Comparison of ENCODE assay signal across 21 cellular contexts in genomic region chr11:43399983-43400630, GRCh38. TPM values are rescaled to one million over a fixed set of nuclear protein-coding genes. Genes with fewer than 3 reads are reported as not detected.
DNase-seq lines count a peak whose midpoint lies in the region; ATAC-seq, FAIRE-seq and TF ChIP-seq lines count a peak whose summit lies in the region.
"Had no signal": no experiment of that assay in that cellular context is flagged by ENCODE, and none has a peak within 500 bp of the region (broad histone marks: within the 10 kb centered on the region; RNA-seq: fewer than 3 reads in every experiment).

No MANE protein-coding gene starts in this region.

- H3K36me3 Mint-ChIP-seq in activated CD8-positive, alpha-beta memory T cell treated with anti-CD3 and anti-CD28 coated beads, Interleukin-2, amount 10 ng/mL, durations not matched to agents 7 days and 5 days = peaks cover 73% of the 10 kb centered on the region
- H3K36me3 Mint-ChIP-seq in activated naive CD8-positive, alpha-beta T cell treated with anti-CD3 and anti-CD28 coated beads for 36 hours = peaks cover 60% of the 10 kb centered on the region
- H3K36me3 Mint-ChIP-seq in CD14-positive monocyte = peaks cover 87 to 90% of the 10 kb centered on the region in 2 donors

- no peaks in the 10 kb centered on the region for H3K9me3 Mint-ChIP-seq in activated CD8-positive, alpha-beta memory T cell treated with anti-CD3 and anti-CD28 coated beads, Interleukin-2, amount 10 ng/mL, durations not matched to agents 7 days and 5 days (ENCODE audit: low read depth)
- no peaks in the 10 kb centered on the region for H3K9me3 Mint-ChIP-seq in activated naive CD8-positive, alpha-beta T cell treated with anti-CD3 and anti-CD28 coated beads for 36 hours
- no peaks in the 10 kb centered on the region for H3K9me3 Mint-ChIP-seq in CD14-positive monocyte
- H3K9me3 Mint-ChIP-seq: activated B cell treated with CpG ODN at 0.5 μM for 24 hours, brain, immature natural killer cell had no signal

- peaks cover 53% of the 10 kb centered on the region for H3K4me1 Mint-ChIP-seq in activated CD8-positive, alpha-beta memory T cell treated with anti-CD3 and anti-CD28 coated beads, Interleukin-2, amount 10 ng/mL, durations not matched to agents 7 days and 5 days
- H3K4me1 Mint-ChIP-seq in activated naive CD8-positive, alpha-beta T cell treated with anti-CD3 and anti-CD28 coated beads for 36 hours = peaks cover 30% of the 10 kb centered on the region
- H3K4me1 Mint-ChIP-seq in CD14-positive monocyte = no peaks in the 10 kb centered on the region
- H3K4me1 Mint-ChIP-seq: activated B cell treated with CpG ODN at 0.5 μM for 24 hours, brain, immature natural killer cell had no signal

- H3K27me3 ChIP-seq in HUES48 (ENCODE audit: control insufficient read depth, insufficient read depth, low read length) = no peaks in the 10 kb centered on the region
- H3K27me3 ChIP-seq: colonic mucosa, heart left ventricle, testis had no signal

- H3K27ac Mint-ChIP-seq in activated CD8-positive, alpha-beta memory T cell treated with anti-CD3 and anti-CD28 coated beads, Interleukin-2, amount 10 ng/mL, durations not matched to agents 7 days and 5 days = peak overlapping the region; percentile 64
- H3K27ac Mint-ChIP-seq in activated naive CD8-positive, alpha-beta T cell treated with anti-CD3 and anti-CD28 coated beads for 36 hours = peak overlapping the region; percentile 15
- H3K27ac Mint-ChIP-seq in CD14-positive monocyte = peak overlapping the region in 1 of 7 donors; percentile 40
- H3K27ac Mint-ChIP-seq: activated B cell treated with CpG ODN at 0.5 μM for 24 hours, brain had no signal

- peaks cover 15% of the 10 kb centered on the region for H3K4me1 ChIP-seq in HUES48 (ENCODE audit: control insufficient read depth, insufficient read depth, low read length)
- H3K4me1 ChIP-seq: colonic mucosa, heart left ventricle, prostate gland, testis had no signal

- intact Hi-C loops in CD14-positive monocyte (cut with micrococcal nuclease) = loop anchor here in 1 of 2 donors (10.0 kb wide), 1 partner anchor 75 kb away; no protein-coding TSS in a partner anchor

- H3K4me3 ChIP-seq in HUES48 (ENCODE audit: low read depth, low read length) = no peak overlapping the region
- H3K4me3 ChIP-seq: colonic mucosa, heart left ventricle, prostate gland, SK-N-MC, skin epidermis, testis had no signal

- peak overlapping the region; percentile 47 for H3K27ac ChIP-seq in HUES48 (ENCODE audit: low read depth, low read length)
- H3K27ac ChIP-seq: colonic mucosa, heart left ventricle, prostate gland, SK-N-MC, skin epidermis, testis had no signal

- H3K27me3 Mint-ChIP-seq in activated CD8-positive, alpha-beta memory T cell treated with anti-CD3 and anti-CD28 coated beads, Interleukin-2, amount 10 ng/mL, durations not matched to agents 7 days and 5 days = no peaks in the 10 kb centered on the region
- H3K27me3 Mint-ChIP-seq in activated naive CD8-positive, alpha-beta T cell treated with anti-CD3 and anti-CD28 coated beads for 36 hours = no peaks in the 10 kb centered on the region
- H3K27me3 Mint-ChIP-seq in CD14-positive monocyte (ENCODE audit: low read depth in 3 of 3) = no peaks in the 10 kb centered on the region
- H3K27me3 Mint-ChIP-seq: activated B cell treated with CpG ODN at 0.5 μM for 24 hours, brain had no signal

- no peak for TF ChIP-seq CTCF in CD14-positive monocyte (IDR thresholded peaks at IDR 0.05)

- H3K4me3 Mint-ChIP-seq in activated CD8-positive, alpha-beta memory T cell treated with anti-CD3 and anti-CD28 coated beads, Interleukin-2, amount 10 ng/mL, durations not matched to agents 7 days and 5 days = no peak overlapping the region
- no peak overlapping the region for H3K4me3 Mint-ChIP-seq in activated naive CD8-positive, alpha-beta T cell treated with anti-CD3 and anti-CD28 coated beads for 36 hours
- no peak overlapping the region for H3K4me3 Mint-ChIP-seq in CD14-positive monocyte
- H3K4me3 Mint-ChIP-seq: activated B cell treated with CpG ODN at 0.5 μM for 24 hours, brain, immature natural killer cell had no signal

- peak; percentile 43 for DNase-seq in activated CD8-positive, alpha-beta memory T cell treated with anti-CD3 and anti-CD28 coated beads, Interleukin-2, amount 10 ng/mL, durations not matched to agents 7 days and 5 days
- DNase-seq in activated CD8-positive, alpha-beta memory T cell treated with anti-CD3 and anti-CD28 coated beads for 24 hours = no peak
- DNase-seq in activated naive CD8-positive, alpha-beta T cell treated with anti-CD3 and anti-CD28 coated beads for 36 hours = no peak
- DNase-seq in CD14-positive monocyte (ENCODE audit: low spot score) (no peak), C1 segment of cervical spinal cord (lab: John Stamatoyannopoulos, UW) (no peak)
- DNase-seq: activated B cell treated with CpG ODN at 0.5 μM for 24 hours; activated CD8-positive, alpha-beta memory T cell treated with anti-CD3 and anti-CD28 coated beads, Interleukin-2, amount 50 U/mL, for 4 hours; activated naive CD4-positive, alpha-beta T cell; colonic mucosa; heart left ventricle; immature natural killer cell; T-helper 2 cell; testis had no signal

- no peak overlapping the region for H3K9ac ChIP-seq in HUES48 (ENCODE audit: low read depth, low read length)

- peak; percentile 60 for FAIRE-seq in islet of Langerhans (lab: Jason Lieb, UNC)
- FAIRE-seq: D721Med had no signal

- H3K9me3 ChIP-seq in HUES48 (ENCODE audit: control insufficient read depth, insufficient read depth, low read length) = no peaks in the 10 kb centered on the region
- H3K9me3 ChIP-seq: colonic mucosa, heart left ventricle, prostate gland, testis had no signal

- ATAC-seq in activated CD8-positive, alpha-beta memory T cell treated with anti-CD3 and anti-CD28 coated beads, Interleukin-2, amount 10 ng/mL, durations not matched to agents 7 days and 5 days = peak; percentile 56
- ATAC-seq in GM19328 (IDR thresholded peaks at IDR 0.05; ENCODE audit: unreplicated experiment) = no peak
- ATAC-seq: heart left ventricle had no signal

- CTCF ChIA-PET in activated CD8-positive, alpha-beta memory T cell treated with anti-CD3 and anti-CD28 coated beads, Interleukin-2, amount 10 ng/mL, durations not matched to agents 7 days and 5 days (lab: Charles Lee) = interaction anchor here (0.8 to 1.6 kb wide), 2 partner anchors 8 to 88 kb away, joined by 3 to 5 read pairs; partner anchors contain the start of gene API5

- H3K36me3 ChIP-seq in HUES48 (ENCODE audit: control insufficient read depth, insufficient read depth, low read length) = peaks cover 93% of the 10 kb centered on the region
- H3K36me3 ChIP-seq: prostate gland had no signal

RNA-seq across cellular contexts. Expression of gene TTC17, which starts 41.4 kb away (rescaled TPM):
- 10 to 100 TPM; 55.7 to 91.9 TPM for total RNA-seq in activated CD8-positive, alpha-beta memory T cell treated with anti-CD3 and anti-CD28 coated beads, Interleukin-2, amount 10 ng/mL, durations not matched to agents 7 days and 5 days
- total RNA-seq in activated naive CD8-positive, alpha-beta T cell treated with anti-CD3 and anti-CD28 coated beads for 36 hours = 10 to 100 TPM; 34.4 to 37.7 TPM
- 10 to 100 TPM; 34.7 to 40.8 TPM for polyA plus RNA-seq in CD14-positive monocyte
